ENCODE assay signal across 8 cellular contexts in the genomic region with DNA sequence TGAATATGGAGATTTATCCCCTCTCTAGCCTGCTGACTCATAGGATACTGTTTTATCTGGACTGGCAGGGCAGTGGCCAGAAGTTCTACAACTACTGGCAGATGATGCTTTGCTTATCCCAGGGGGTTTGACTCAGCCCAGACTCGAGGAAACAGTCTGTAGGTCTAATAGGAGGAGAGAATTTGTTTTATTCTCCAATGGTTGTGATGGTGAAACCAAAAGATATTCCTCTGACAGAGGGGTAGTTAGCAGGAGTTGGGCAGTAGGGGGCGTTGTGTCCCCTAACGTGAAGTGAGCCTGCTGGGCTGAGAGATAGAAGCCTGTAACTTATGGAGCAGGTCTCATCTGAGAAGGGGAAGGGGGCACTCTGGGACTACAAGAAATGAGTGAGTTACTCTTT.
DNase-seq lines count a peak whose midpoint lies in the region; ATAC-seq and TF ChIP-seq lines count a peak whose summit lies in the region.

No MANE protein-coding gene starts in this region.

- ATAC-seq in heart left ventricle (peak in 3 of 4 donors; percentile 45 to 70 (median 51)), GM21447 (IDR thresholded peaks at IDR 0.05; ENCODE audit: unreplicated experiment) (no peak), GM21786 (IDR thresholded peaks at IDR 0.05; ENCODE audit: unreplicated experiment) (no peak), HG03097 (IDR thresholded peaks at IDR 0.05; ENCODE audit: low FRiP score, unreplicated experiment) (no peak)

- in situ Hi-C loops in ACHN (cut with HindIII; ENCODE audit: low pct_ligation_motif_present, low pct_unique_long_range_greater_than_20kb, low sequenced_read_pairs), result no loop called here
- in situ Hi-C loops in GM13977 (cut with MboI; ENCODE audit: low pct_unique_long_range_greater_than_20kb, low sequenced_read_pairs, unreplicated experiment), result no loop called here

- DNase-seq in ACHN (peak; percentile 9), GM13977 (ENCODE audit: low spot score) (no peak), SHP77 (lab: John Stamatoyannopoulos, UW) (peak; percentile 43 to 61), heart left ventricle (no peak), GM19240 (ENCODE audit: insufficient read length, low spot score) (no peak)

- no peak overlapping the region for H3K4me3 ChIP-seq in heart left ventricle

- TF ChIP-seq POLR2A in heart left ventricle (IDR thresholded peaks at IDR 0.05), result no peak

- peak; percentile 37 for TF ChIP-seq CTCF in GM13977 (IDR thresholded peaks at IDR 0.05; ENCODE audit: extremely low read depth, insufficient read depth, missing control alignments)
- peak; percentile 33 to 61 (median 47) for TF ChIP-seq CTCF in heart left ventricle (IDR thresholded peaks at IDR 0.05)

- H3K27ac ChIP-seq in heart left ventricle, result no peak overlapping the region

- H3K4me1 ChIP-seq in heart left ventricle, result peaks cover 0 to 2% (median 0%) of the 10 kb centered on the region in 12 donors

- no peaks in the 10 kb centered on the region for H3K9me3 ChIP-seq in heart left ventricle

- intact Hi-C loops in heart left ventricle (cut with DNase I), result loop anchor here in 5 of 10 donors (2.0 to 5.0 kb wide), 2 partner anchors 156 kb away; no protein-coding TSS in a partner anchor

- H3K36me3 ChIP-seq in heart left ventricle, result no peaks in the 10 kb centered on the region

- peaks cover 0 to 15% (median 0%) of the 10 kb centered on the region in 9 donors for H3K27me3 ChIP-seq in heart left ventricle

- WGBS in heart left ventricle, 4 donors, result 0 to 5% (median 1%) methylated on average over 3 of the region's 3 CpGs

Comparison
In these comparisons a context has a peak if more than half of its experiments do, and no peak if none do; other contexts are left out.
1. DNase-seq: peak in ACHN (single experiment) and SHP77 (2 of 2); none in GM13977 (single experiment), heart left ventricle (0 of 5) and GM19240 (single experiment).
2. ATAC-seq: peak in heart left ventricle (3 of 4); none in GM21447 (single experiment), GM21786 (single experiment) and HG03097 (single experiment).